In the genomic region with DNA sequence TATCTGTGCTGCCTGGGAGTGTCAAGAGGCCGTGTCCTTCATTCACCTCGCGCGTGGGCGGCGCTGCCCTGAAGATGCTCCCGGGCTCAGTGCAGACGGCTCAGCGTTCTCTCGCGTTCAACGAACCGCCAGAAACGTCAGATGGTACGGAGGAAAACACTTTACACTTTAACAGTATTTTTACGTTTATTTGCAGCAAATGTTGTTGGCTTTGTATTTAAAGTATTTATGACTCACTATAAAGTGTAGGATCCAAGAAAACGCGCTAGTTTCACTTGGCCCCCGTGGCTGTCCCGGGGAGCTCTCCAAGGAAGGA, we compare ENCODE assay signal across 8 cellular contexts. TPM values are rescaled to one million over a fixed set of nuclear protein-coding genes. Genes with fewer than 3 reads are reported as not detected.
DNase-seq lines count a peak whose midpoint lies in the region; ATAC-seq and TF ChIP-seq lines count a peak whose summit lies in the region.

No MANE protein-coding gene starts in this region.

- H3K4me1 Mint-ChIP-seq in Calu3 (ENCODE audit: low read depth, unreplicated experiment), result no peaks in the 10 kb centered on the region

- H3K36me3 ChIP-seq in SJCRH30, result peaks cover 5% of the 10 kb centered on the region
- H3K36me3 ChIP-seq in left ventricle myocardium inferior, result peaks cover 23% of the 10 kb centered on the region
- H3K36me3 ChIP-seq in skeletal muscle tissue (ENCODE audit: control insufficient read depth in 3 of 3, insufficient read depth in 3 of 3, low read length in 3 of 3), result peaks cover 0 to 2% (median 0%) of the 10 kb centered on the region in 3 donors
- H3K36me3 ChIP-seq in esophagus squamous epithelium, result peaks cover 0 to 27% (median 0%) of the 10 kb centered on the region in 3 donors
- peaks cover 0 to 8% (median 3%) of the 10 kb centered on the region in 4 donors for H3K36me3 ChIP-seq in esophagus muscularis mucosa

- BruUV-seq in Calu3 (replicated peaks; lab: Mats Ljungman, UMichigan), result TSS peak; percentile 66

- TF ChIP-seq CTCF in Calu3 (IDR thresholded peaks at IDR 0.05; ENCODE audit: unreplicated experiment) (no peak), left ventricle myocardium inferior (IDR thresholded peaks at IDR 0.05; ENCODE audit: borderline replicate concordance) (no peak), esophagus squamous epithelium (IDR thresholded peaks at IDR 0.05) (no peak), esophagus muscularis mucosa (IDR thresholded peaks at IDR 0.05) (no peak)

- H3K4me3 ChIP-seq in SJCRH30 (no peak overlapping the region), left ventricle myocardium inferior (no peak overlapping the region), skeletal muscle tissue (ENCODE audit: low read length in 3 of 3) (no peak overlapping the region), esophagus squamous epithelium (no peak overlapping the region), esophagus muscularis mucosa (no peak overlapping the region)

- no peak for TF ChIP-seq EP300 in esophagus muscularis mucosa (IDR thresholded peaks at IDR 0.05)

- H3K27me3 Mint-ChIP-seq in Calu3 (ENCODE audit: unreplicated experiment), result no peaks in the 10 kb centered on the region

- H3K4me1 ChIP-seq in SJCRH30 (peaks cover 9% of the 10 kb centered on the region), left ventricle myocardium inferior (peaks cover 28% of the 10 kb centered on the region), skeletal muscle tissue (ENCODE audit: control insufficient read depth in 3 of 3, insufficient read depth in 3 of 3, low read length in 3 of 3) (peaks cover 8 to 16% (median 12%) of the 10 kb centered on the region in 3 donors), esophagus squamous epithelium (peaks cover 0 to 25% (median 6%) of the 10 kb centered on the region in 3 donors), esophagus muscularis mucosa (peaks cover 14 to 28% (median 22%) of the 10 kb centered on the region in 4 donors)

- TF ChIP-seq POLR2A in esophagus squamous epithelium (IDR thresholded peaks at IDR 0.05) (no peak), esophagus muscularis mucosa (IDR thresholded peaks at IDR 0.05; ENCODE audit: low read depth) (no peak)

- no peak overlapping the region for H3K4me3 Mint-ChIP-seq in Calu3 (ENCODE audit: low read depth, unreplicated experiment)

- H3K27ac Mint-ChIP-seq in Calu3 (ENCODE audit: unreplicated experiment), result no peak overlapping the region

- 1% methylated on average over 13 of the region's 20 CpGs for WGBS in esophagus squamous epithelium, 2 donors
- WGBS in esophagus muscularis mucosa, result 0% methylated on average over 10 of the region's 20 CpGs

- H3K27ac ChIP-seq in SJCRH30 (no peak overlapping the region), left ventricle myocardium inferior (replicated peaks) (no peak overlapping the region), skeletal muscle tissue (ENCODE audit: low read depth, low read length) (peak overlapping the region; percentile 100), esophagus squamous epithelium (no peak overlapping the region), esophagus muscularis mucosa (replicated peaks in 1 of 4) (no peak overlapping the region)

- H3K9ac ChIP-seq in skeletal muscle tissue (ENCODE audit: low read depth in 1 of 3, low read length in 3 of 3), result no peak overlapping the region

- CTCF ChIA-PET in Calu3 (lab: Charles Lee), result no interaction called here

- no peaks in the 10 kb centered on the region for H3K36me3 Mint-ChIP-seq in Calu3 (ENCODE audit: insufficient read depth, unreplicated experiment)

- H3K9me3 ChIP-seq in SJCRH30 (replicated peaks) (no peaks in the 10 kb centered on the region), left ventricle myocardium inferior (replicated peaks) (no peaks in the 10 kb centered on the region), skeletal muscle tissue (ENCODE audit: control insufficient read depth in 3 of 3, low read length in 3 of 3) (no peaks in the 10 kb centered on the region), esophagus squamous epithelium (no peaks in the 10 kb centered on the region), esophagus muscularis mucosa (no peaks in the 10 kb centered on the region)

- intact Hi-C loops in Calu3 (cut with micrococcal nuclease; ENCODE audit: unreplicated experiment) (no loop called here), left ventricle myocardium inferior (cut with micrococcal nuclease) (no loop called here), esophagus squamous epithelium (cut with DNase I) (no loop called here), esophagus muscularis mucosa (cut with DNase I) (loop anchor here (5.0 kb wide), 1 partner anchor 342 kb away; no protein-coding TSS in a partner anchor)

- no peaks in the 10 kb centered on the region for H3K9me3 Mint-ChIP-seq in Calu3 (ENCODE audit: low read depth, unreplicated experiment)

- ATAC-seq in HG02798 (IDR thresholded peaks at IDR 0.05; ENCODE audit: poor library complexity, unreplicated experiment), result peak; percentile 25

- H3K27me3 ChIP-seq in SJCRH30 (no peaks in the 10 kb centered on the region), left ventricle myocardium inferior (ENCODE audit: low read depth) (no peaks in the 10 kb centered on the region), skeletal muscle tissue (ENCODE audit: control insufficient read depth in 3 of 3, insufficient read depth in 3 of 3, low read length in 3 of 3) (no peaks in the 10 kb centered on the region), esophagus squamous epithelium (no peaks in the 10 kb centered on the region), esophagus muscularis mucosa (no peaks in the 10 kb centered on the region)

- peak; percentile 22 for DNase-seq in Calu3
- peak; percentile 54 to 65 for DNase-seq in SJCRH30
- peak; percentile 9 to 44 (median 35) for DNase-seq in activated naive CD4-positive, alpha-beta T cell (lab: John Stamatoyannopoulos, UW)
- DNase-seq in left ventricle myocardium inferior, result peak; percentile 58
- DNase-seq in esophagus squamous epithelium (lab: John Stamatoyannopoulos, UW), result no peak
- no peak for DNase-seq in esophagus muscularis mucosa (ENCODE audit: extremely low spot score)

RNA-seq across cellular contexts. Expression of a gene that starts 0.5 kb away (rescaled TPM):
- total RNA-seq in Calu3 (2022), result 18.1 and 20.3 TPM in 2 replicates
- 62.2 and 77.7 TPM in 2 replicates for total RNA-seq in SJCRH30 (2014; rRNA removed; shearing (Covaris generic))
- 21.7 TPM for total RNA-seq in left ventricle myocardium inferior
- 44.9 TPM for total RNA-seq in skeletal muscle tissue
- total RNA-seq in esophagus squamous epithelium, result 10 to 100 TPM; 32.7 to 70.8 (median 34.0) TPM
- total RNA-seq in esophagus muscularis mucosa, result 10 to 100 TPM; 78.1 to 96.4 (median 86.5) TPM

Comparison
In these comparisons a context has a peak if more than half of its experiments do, and no peak if none do; other contexts are left out.
1. DNase-seq: peak in Calu3 (single experiment), SJCRH30 (2 of 2), activated naive CD4-positive, alpha-beta T cell (4 of 4) and left ventricle myocardium inferior (single experiment); none in esophagus squamous epithelium (single experiment) and esophagus muscularis mucosa (single experiment).